ENCODE assay signal across 8 cellular contexts in the genomic region with DNA sequence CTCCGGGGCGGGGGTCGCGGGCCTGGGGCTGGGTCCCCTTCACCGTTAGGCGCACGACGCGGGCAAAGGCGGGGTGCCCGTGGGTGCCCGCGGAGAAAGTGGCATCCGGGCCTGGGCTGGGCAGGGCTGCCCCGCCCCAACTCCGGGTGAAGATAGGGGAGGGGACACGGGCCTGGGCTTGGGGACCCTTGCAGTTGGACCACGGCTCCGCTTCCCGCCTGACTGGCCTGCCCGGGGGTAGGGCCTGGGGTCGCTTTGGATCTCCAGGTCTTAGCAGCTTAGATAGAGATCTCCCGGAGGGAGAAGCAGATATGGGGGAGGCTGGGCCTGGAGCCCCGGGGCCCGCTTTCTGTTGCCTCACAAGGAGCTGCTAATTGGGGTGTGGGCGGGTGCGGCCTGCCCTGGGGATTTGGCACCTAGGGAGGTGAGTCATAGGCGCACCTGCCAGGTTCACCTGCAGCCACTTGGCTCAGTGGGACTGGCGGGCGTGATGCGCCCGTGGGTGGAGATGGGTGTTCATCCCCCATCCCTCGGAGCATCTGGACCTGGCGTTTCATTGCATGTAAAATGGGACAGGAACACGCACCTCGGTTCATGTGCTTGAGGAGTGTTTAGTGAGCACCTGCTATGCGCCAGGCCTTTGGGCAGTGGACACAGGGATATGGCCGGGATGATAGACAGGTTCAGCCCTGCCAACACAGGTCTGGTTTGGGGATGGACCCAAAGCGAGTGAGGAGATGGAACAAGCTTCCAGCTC. TPM values are rescaled to one million over a fixed set of nuclear protein-coding genes. Genes with fewer than 3 reads are reported as not detected.
DNase-seq lines count a peak whose midpoint lies in the region; ATAC-seq and TF ChIP-seq lines count a peak whose summit lies in the region.

No MANE protein-coding gene starts in this region.

- H3K9me3 ChIP-seq in osteoblast (ENCODE audit: low read depth, low read length): no peaks in the 10 kb centered on the region

- peak; percentile 22 for ATAC-seq in activated CD8-positive, alpha-beta T cell treated with anti-CD3 and anti-CD28 coated beads for 36 hours
- ATAC-seq in HG03565 (IDR thresholded peaks at IDR 0.05; ENCODE audit: unreplicated experiment): no peak

- peaks cover 18% of the 10 kb centered on the region for H3K36me3 Mint-ChIP-seq in activated CD8-positive, alpha-beta T cell treated with anti-CD3 and anti-CD28 coated beads for 36 hours (ENCODE audit: low read depth)

- no peak overlapping the region for H2AFZ ChIP-seq in osteoblast (ENCODE audit: low read length)

- no peaks in the 10 kb centered on the region for H3K9me3 Mint-ChIP-seq in activated CD8-positive, alpha-beta T cell treated with anti-CD3 and anti-CD28 coated beads for 36 hours

- H3K27me3 ChIP-seq in HL-60 (ENCODE audit: insufficient read depth, poor library complexity, severe bottlenecking): no peaks in the 10 kb centered on the region
- no peaks in the 10 kb centered on the region for H3K27me3 ChIP-seq in osteoblast (ENCODE audit: insufficient read depth, low read length)

- H4K20me1 ChIP-seq in osteoblast (ENCODE audit: insufficient read depth, low read length): peaks cover 24% of the 10 kb centered on the region

- TF ChIP-seq CTCF in HL-60 (IDR thresholded peaks at IDR 0.05; ENCODE audit: insufficient read depth, low read length) (no peak), osteoblast (IDR thresholded peaks at IDR 0.05; ENCODE audit: extremely low read depth, low read depth, low read length) (no peak)
- TF ChIP-seq CTCF in activated CD8-positive, alpha-beta T cell treated with anti-CD3 and anti-CD28 coated beads for 36 hours (IDR thresholded peaks at IDR 0.05): no peak

- H3K27ac Mint-ChIP-seq in activated CD8-positive, alpha-beta T cell treated with anti-CD3 and anti-CD28 coated beads for 36 hours: peak overlapping the region; percentile 59

- peaks cover 44% of the 10 kb centered on the region for H3K79me2 ChIP-seq in osteoblast (ENCODE audit: insufficient read depth, low read length)

- peak overlapping the region; percentile 82 for H3K4me3 Mint-ChIP-seq in activated CD8-positive, alpha-beta T cell treated with anti-CD3 and anti-CD28 coated beads for 36 hours

- peaks cover 19% of the 10 kb centered on the region for H3K4me1 ChIP-seq in osteoblast (ENCODE audit: insufficient read depth, low read length)

- H3K36me3 ChIP-seq in osteoblast (ENCODE audit: insufficient read depth, low read length): peaks cover 5% of the 10 kb centered on the region

- POLR2A ChIA-PET in activated CD8-positive, alpha-beta T cell treated with anti-CD3 and anti-CD28 coated beads for 36 hours (lab: Charles Lee): interaction anchor here (0.6 to 2.3 kb wide), 14 partner anchors 10 to 163 kb away, joined by 3 to 6 read pairs (median 3); a partner anchor contains a TSS

- CTCF ChIA-PET in activated CD8-positive, alpha-beta T cell treated with anti-CD3 and anti-CD28 coated beads for 36 hours (lab: Charles Lee): interaction anchor here (0.8 to 5.6 kb wide), 9 partner anchors 11 to 218 kb away, joined by 3 to 34 read pairs (median 3); no protein-coding TSS in a partner anchor

- peak overlapping the region; percentile 98 for H3K4me3 ChIP-seq in HL-60 (replicated peaks; ENCODE audit: insufficient read depth, low read length)
- H3K4me3 ChIP-seq in osteoblast (ENCODE audit: insufficient read depth, low read length): peak overlapping the region; percentile 85

- H3K4me1 Mint-ChIP-seq in activated CD8-positive, alpha-beta T cell treated with anti-CD3 and anti-CD28 coated beads for 36 hours (ENCODE audit: low read depth): peaks cover 33% of the 10 kb centered on the region

- intact Hi-C loops in activated CD8-positive, alpha-beta T cell treated with anti-CD3 and anti-CD28 coated beads for 36 hours (cut with micrococcal nuclease): no loop called here

- DNase-seq in DMS153 (lab: John Stamatoyannopoulos, UW): peak; percentile 7
- no peak for DNase-seq in DMS153 treated with DMSO at 0.1 percent for 48 hours (lab: John Stamatoyannopoulos, UW; ENCODE audit: unreplicated experiment)
- DNase-seq in HL-60 (ENCODE audit: low read depth in 1 of 2, low spot score in 1 of 2): no peak
- peak; percentile 64 for DNase-seq in activated CD8-positive, alpha-beta T cell treated with anti-CD3 and anti-CD28 coated beads for 36 hours
- no peak for DNase-seq in epithelial cell of prostate (ENCODE audit: low read depth, low spot score)
- DNase-seq in osteoblast (ENCODE audit: insufficient read length, low spot score, missing footprints): peak; percentile 93
- DNase-seq in middle frontal gyrus (ENCODE audit: extremely low spot score, low spot score): no peak

- H3K4me2 ChIP-seq in osteoblast (ENCODE audit: insufficient read depth, low read length): peak overlapping the region; percentile 96

- H3K27me3 Mint-ChIP-seq in activated CD8-positive, alpha-beta T cell treated with anti-CD3 and anti-CD28 coated beads for 36 hours: no peaks in the 10 kb centered on the region

- H3K27ac ChIP-seq in HL-60 (replicated peaks): peak overlapping the region; percentile 73
- H3K27ac ChIP-seq in epithelial cell of prostate: peak overlapping the region; percentile 57
- no peak overlapping the region for H3K27ac ChIP-seq in osteoblast (ENCODE audit: low read depth, low read length)

RNA-seq across cellular contexts. Expression of a gene that starts 0.6 kb away (rescaled TPM):
- total RNA-seq in activated CD8-positive, alpha-beta T cell treated with anti-CD3 and anti-CD28 coated beads for 36 hours: 10 to 100 TPM; 53.8 to 54.7 TPM
- total RNA-seq in osteoblast: 15.2 and 16.5 TPM in 2 replicates

RNA-seq across cellular contexts. Expression of a gene that starts 31.4 kb away (rescaled TPM):
- total RNA-seq in activated CD8-positive, alpha-beta T cell treated with anti-CD3 and anti-CD28 coated beads for 36 hours: 10 to 100 TPM; 36.9 to 38.3 TPM
- 0.72 TPM in 1 of 2 replicates, not detected in the other for total RNA-seq in osteoblast

RNA-seq across cellular contexts. Expression of a gene that starts 31.8 kb away (rescaled TPM):
- not detected for total RNA-seq in activated CD8-positive, alpha-beta T cell treated with anti-CD3 and anti-CD28 coated beads for 36 hours
- under 0.01 TPM in 2 replicates for total RNA-seq in osteoblast

Comparison
In these comparisons a context has a peak if more than half of its experiments do, and no peak if none do; other contexts are left out.
1. DNase-seq: peak in DMS153 (single experiment), activated CD8-positive, alpha-beta T cell treated with anti-CD3 and anti-CD28 coated beads for 36 hours (single experiment) and osteoblast (single experiment); none in DMS153 treated with DMSO at 0.1 percent for 48 hours (single experiment), HL-60 (0 of 2), epithelial cell of prostate (single experiment) and middle frontal gyrus (single experiment).
2. RNA of a gene that starts 31.4 kb away (total RNA-seq): 36.9 to 38.3 TPM in activated CD8-positive, alpha-beta T cell treated with anti-CD3 and anti-CD28 coated beads for 36 hours; 0.72 TPM in osteoblast; every median in the first group is over 10 times any median in the second.